Comparison of ENCODE assay signal across 1 cellular context in genomic region chr22:37782340-37783168, GRCh38.
TF ChIP-seq lines count a peak whose summit lies in the region.

No MANE protein-coding gene starts in this region.

TF ChIP-seq in K562, 482 proteins besides CTCF, POLR2A, EP300 and RAD21 (continued from another document):
- TF ChIP-seq MGA (IDR thresholded peaks at IDR 0.05) (0 out of 2 replicates have a peak, but pooled peaks have one; percentile 20), MED1 (CRISPR knock-in tag; IDR thresholded peaks at IDR 0.05; ENCODE audit: borderline replicate concordance) (no peak), CTCFL (IDR thresholded peaks at IDR 0.05; ENCODE audit: borderline replicate concordance, insufficient read depth, low read depth, low read length, poor library complexity, severe bottlenecking) (peak; percentile 77), RCOR1 (IDR thresholded peaks at IDR 0.05; ENCODE audit: borderline replicate concordance in 1 of 2, low read depth in 2 of 2, low read length in 2 of 2) (0 out of 4 replicates have a peak, but pooled peaks of 1 of the 2 experiments have one; percentile 12), MCM7 (IDR thresholded peaks at IDR 0.05) (no peak), JUN (IDR thresholded peaks at IDR 0.05; ENCODE audit: borderline replicate concordance, low read depth, low read length) (no peak), JUN (CRISPR knock-in tag; IDR thresholded peaks at IDR 0.05; ENCODE audit: borderline replicate concordance) (no peak), ZNF583 (CRISPR knock-in tag; IDR thresholded peaks at IDR 0.05) (no peak), TOE1 (IDR thresholded peaks at IDR 0.05; ENCODE audit: borderline replicate concordance) (no peak), TOE1 (CRISPR knock-in tag; IDR thresholded peaks at IDR 0.05; ENCODE audit: borderline replicate concordance, low read depth) (no peak)
